Comparison of ENCODE assay signal across 8 cellular contexts in genomic region chr17:21252875-21253645, GRCh38. TPM values are rescaled to one million over a fixed set of nuclear protein-coding genes. Genes with fewer than 3 reads are reported as not detected.
DNase-seq lines count a peak whose midpoint lies in the region; ATAC-seq and TF ChIP-seq lines count a peak whose summit lies in the region.

Gene NATD1, minus strand, starts transcription at chr17:21253410. Its CDS starts 146 bp downstream, at chr17:21253264.

- H3K36me3 Mint-ChIP-seq in activated CD8-positive, alpha-beta T cell treated with anti-CD3 and anti-CD28 coated beads, Interleukin-2, amount 10 ng/mL, durations not matched to agents 7 days and 5 days (ENCODE audit: low read depth): no peaks in the 10 kb centered on the region

- no TSS peak for BruUV-seq in A673 (replicated peaks; lab: Mats Ljungman, UMichigan)

- H3K4me1 Mint-ChIP-seq in activated CD8-positive, alpha-beta T cell treated with anti-CD3 and anti-CD28 coated beads, Interleukin-2, amount 10 ng/mL, durations not matched to agents 7 days and 5 days (ENCODE audit: low read depth): peaks cover 12% of the 10 kb centered on the region

- intact Hi-C loops in A673 (cut with micrococcal nuclease; ENCODE audit: unreplicated experiment): loop anchor here (2.0 kb wide), 1 partner anchor 22 kb away; no protein-coding TSS in a partner anchor

- H3K4me1 ChIP-seq in A673 (ENCODE audit: insufficient read depth, low read length, poor library complexity, severe bottlenecking): no peaks in the 10 kb centered on the region

- H3K27me3 Mint-ChIP-seq in activated CD8-positive, alpha-beta T cell treated with anti-CD3 and anti-CD28 coated beads, Interleukin-2, amount 10 ng/mL, durations not matched to agents 7 days and 5 days (ENCODE audit: low read depth): peaks cover 8% of the 10 kb centered on the region

- TF ChIP-seq CTCF in A673 (conservative IDR thresholded peaks at IDR 0.05; ENCODE audit: low read depth, low read length): no peak

- no peaks in the 10 kb centered on the region for H3K9me3 ChIP-seq in A673 (ENCODE audit: low read depth, low read length, poor library complexity, severe bottlenecking)

- peak within 1 kb of the TSS; percentile 48 for H3K4me3 ChIP-seq in A673 (ENCODE audit: low read depth, low read length, poor library complexity, severe bottlenecking)

- POLR2A ChIA-PET in A673 (lab: Charles Lee; ENCODE audit: low non-redundant PET): interaction anchor here (0.6 kb wide), 1 partner anchor 18 kb away, joined by 4 read pairs; no protein-coding TSS in a partner anchor
- POLR2A ChIA-PET in activated CD8-positive, alpha-beta T cell treated with anti-CD3 and anti-CD28 coated beads, Interleukin-2, amount 10 ng/mL, durations not matched to agents 7 days and 5 days (lab: Charles Lee): interaction anchor here (1.1 to 1.9 kb wide), 2 partner anchors 23 to 35 kb away, joined by 4 to 8 read pairs; no protein-coding TSS in a partner anchor

- no peak within 1 kb of the TSS for H3K27ac ChIP-seq in A673 (ENCODE audit: low read depth, low read length, poor library complexity, severe bottlenecking)

- H3K36me3 ChIP-seq in A673 (ENCODE audit: insufficient read depth, low read length, poor library complexity, severe bottlenecking): no peaks in the 10 kb centered on the region

- CTCF ChIA-PET in A673 (lab: Charles Lee): no interaction called here
- CTCF ChIA-PET in activated CD8-positive, alpha-beta T cell treated with anti-CD3 and anti-CD28 coated beads, Interleukin-2, amount 10 ng/mL, durations not matched to agents 7 days and 5 days (lab: Charles Lee): interaction anchor here (0.9 to 1.6 kb wide), 3 partner anchors 13 to 209 kb away, joined by 4 to 5 read pairs (median 4); no protein-coding TSS in a partner anchor

- DNase-seq in A673 (ENCODE audit: low spot score) (peak; percentile 89), NCI-H748 treated with DMSO at 0.1 percent for 48 hours (lab: John Stamatoyannopoulos, UW) (peak; percentile 88), medulla oblongata (ENCODE audit: extremely low spot score) (peak; percentile 89)
- peak; percentile 83 for DNase-seq in activated CD8-positive, alpha-beta T cell treated with anti-CD3 and anti-CD28 coated beads, Interleukin-2, amount 10 ng/mL, durations not matched to agents 7 days and 5 days
- DNase-seq in effector CD8-positive, alpha-beta T cell (lab: John Stamatoyannopoulos, UW): peak; percentile 75
- DNase-seq in stimulated activated CD4-positive, alpha-beta T cell treated with anti-CD3 and anti-CD28 coated beads, TNF-alpha, amount 100 ng/mL, for 4 hours (ENCODE audit: low read depth in 3 of 3): peak; percentile 42 to 53 (median 45)

- H3K27me3 ChIP-seq in A673 (replicated peaks; ENCODE audit: insufficient read depth, low read depth, low read length, poor library complexity): no peaks in the 10 kb centered on the region

- no peaks in the 10 kb centered on the region for H3K9me3 Mint-ChIP-seq in activated CD8-positive, alpha-beta T cell treated with anti-CD3 and anti-CD28 coated beads, Interleukin-2, amount 10 ng/mL, durations not matched to agents 7 days and 5 days (ENCODE audit: insufficient read depth)

- H3K4me3 Mint-ChIP-seq in activated CD8-positive, alpha-beta T cell treated with anti-CD3 and anti-CD28 coated beads, Interleukin-2, amount 10 ng/mL, durations not matched to agents 7 days and 5 days: peak within 1 kb of the TSS; percentile 78

- ATAC-seq in GM18870 (IDR thresholded peaks at IDR 0.05; ENCODE audit: unreplicated experiment) (peak; percentile 51), HG03108 (IDR thresholded peaks at IDR 0.05; ENCODE audit: unreplicated experiment) (peak; percentile 65)
- ATAC-seq in activated CD8-positive, alpha-beta T cell treated with anti-CD3 and anti-CD28 coated beads, Interleukin-2, amount 10 ng/mL, durations not matched to agents 7 days and 5 days: peak; percentile 82

- H3K27ac Mint-ChIP-seq in activated CD8-positive, alpha-beta T cell treated with anti-CD3 and anti-CD28 coated beads, Interleukin-2, amount 10 ng/mL, durations not matched to agents 7 days and 5 days: no peak within 1 kb of the TSS

RNA-seq across cellular contexts. Expression of gene NATD1, which starts in this region (rescaled TPM):
- total RNA-seq in A673 (2021): 0.75 and 2.3 TPM in 2 replicates
- 1 to 10 TPM; 1.1 to 1.3 TPM for total RNA-seq in activated CD8-positive, alpha-beta T cell treated with anti-CD3 and anti-CD28 coated beads, Interleukin-2, amount 10 ng/mL, durations not matched to agents 7 days and 5 days
